In genomic region chr1:54429838-54430237, GRCh38 we compare ENCODE assay signal across 23 cellular contexts. TPM values are rescaled to one million over a fixed set of nuclear protein-coding genes. Genes with fewer than 3 reads are reported as not detected.
DNase-seq lines count a peak whose midpoint lies in the region; ATAC-seq, FAIRE-seq and TF ChIP-seq lines count a peak whose summit lies in the region.
"Had no signal": no experiment of that assay in that cellular context is flagged by ENCODE, and none has a peak within 500 bp of the region (broad histone marks: within the 10 kb centered on the region; RNA-seq: fewer than 3 reads in every experiment).

No MANE protein-coding gene starts in this region.

- peak overlapping the region; percentile 23 for H2AK5ac ChIP-seq in trophoblast cell (ENCODE audit: low read length)

- POLR2A ChIA-PET in K562 (lab: Yijun Ruan, JAX) (interaction anchor here (0.6 to 1.7 kb wide), 7 partner anchors 8 to 218 kb away, joined by 3 to 8 read pairs (median 4); no protein-coding TSS in a partner anchor), A673 (lab: Charles Lee; ENCODE audit: low non-redundant PET) (no interaction called here)

- no peak for TF ChIP-seq POLR2A in K562 (conservative IDR thresholded peaks at IDR 0.05)

- no peak overlapping the region for H4K8ac ChIP-seq in trophoblast cell (ENCODE audit: low read depth, low read length)

- TF ChIP-seq EP300 in K562 (IDR thresholded peaks at IDR 0.05; ENCODE audit: low read length): no peak

- no peak overlapping the region for H3K4ac ChIP-seq in trophoblast cell (ENCODE audit: low read depth, low read length)

- H3K79me2 ChIP-seq in DND-41 (ENCODE audit: insufficient read depth, low read length) (no peaks in the 10 kb centered on the region), K562 (ENCODE audit: control insufficient read depth, insufficient read depth, low read length) (no peaks in the 10 kb centered on the region), trophoblast cell (ENCODE audit: control insufficient read depth, insufficient read depth, low read length, poor library complexity) (no peaks in the 10 kb centered on the region)

- WGBS in K562 (ENCODE audit: insufficient coverage, low coverage, missing lambda C conversion rate): 59% methylated on average over 6 of the region's 6 CpGs
- no CpG with 5 or more reads among the region's 6 CpGs for WGBS in trophoblast cell (ENCODE audit: extremely low coverage, insufficient coverage, insufficient read length)

- no peak overlapping the region for H4K12ac ChIP-seq in trophoblast cell (ENCODE audit: low read depth, low read length)

- H3K9me3 ChIP-seq in DND-41 (ENCODE audit: insufficient read depth, low read length, severe bottlenecking): no peaks in the 10 kb centered on the region
- H3K9me3 ChIP-seq in K562 (replicated peaks; ENCODE audit: control insufficient read depth, insufficient read depth, low read depth, low read length): no peaks in the 10 kb centered on the region
- no peaks in the 10 kb centered on the region for H3K9me3 ChIP-seq in trophoblast cell (ENCODE audit: insufficient read depth, low read depth, low read length)
- H3K9me3 ChIP-seq in upper lobe of right lung: no peaks in the 10 kb centered on the region
- no peaks in the 10 kb centered on the region for H3K9me3 ChIP-seq in A673 (ENCODE audit: low read depth, low read length, poor library complexity, severe bottlenecking)
- H3K9me3 ChIP-seq: BE2C had no signal

- H3K4me2 ChIP-seq in DND-41 (ENCODE audit: insufficient read depth, low read length): no peak overlapping the region
- no peak overlapping the region for H3K4me2 ChIP-seq in K562 (ENCODE audit: insufficient read depth, low read length)
- H3K4me2 ChIP-seq in trophoblast cell (ENCODE audit: low read length): no peak overlapping the region
- H3K4me2 ChIP-seq: GM23338 had no signal

- H2BK5ac ChIP-seq in trophoblast cell (ENCODE audit: low read depth, low read length, poor library complexity): no peak overlapping the region

- no peaks in the 10 kb centered on the region for H3K4me1 ChIP-seq in DND-41 (ENCODE audit: insufficient read depth, low read length)
- H3K4me1 ChIP-seq in K562 (replicated peaks in 1 of 2; ENCODE audit: control insufficient read depth in 2 of 2, insufficient read depth in 2 of 2, low read length in 2 of 2): peaks cover 0 to 6% of the 10 kb centered on the region in 2 experiments; a peak in 3 of 5 replicates
- H3K4me1 ChIP-seq in trophoblast cell (ENCODE audit: control insufficient read depth in 1 of 2, insufficient read depth in 2 of 2, low read length in 2 of 2): peaks cover 6 to 12% of the 10 kb centered on the region in 2 experiments
- no peaks in the 10 kb centered on the region for H3K4me1 ChIP-seq in upper lobe of right lung
- no peaks in the 10 kb centered on the region for H3K4me1 ChIP-seq in A673 (ENCODE audit: insufficient read depth, low read length, poor library complexity, severe bottlenecking)

- in situ Hi-C loops in K562 (cut with MboI): no loop called here

- intact Hi-C loops in K562 (cut with micrococcal nuclease) (loop anchor here (5.0 kb wide), 1 partner anchor 32 kb away; no protein-coding TSS in a partner anchor), upper lobe of right lung (cut with DNase I) (no loop called here), A673 (cut with micrococcal nuclease; ENCODE audit: unreplicated experiment) (no loop called here)

- BruUV-seq in K562 (replicated peaks; lab: Mats Ljungman, UMichigan) (no TSS peak), A673 (replicated peaks; lab: Mats Ljungman, UMichigan) (no TSS peak)

- no peak overlapping the region for H3K14ac ChIP-seq in trophoblast cell (ENCODE audit: low read length)

- no peaks in the 10 kb centered on the region for H3K27me3 ChIP-seq in DND-41 (ENCODE audit: insufficient read depth, low read length, poor library complexity)
- no peaks in the 10 kb centered on the region for H3K27me3 ChIP-seq in K562 (ENCODE audit: control insufficient read depth in 2 of 2, insufficient read depth in 2 of 2, low read length in 2 of 2)
- no peaks in the 10 kb centered on the region for H3K27me3 ChIP-seq in trophoblast cell (ENCODE audit: insufficient read depth, low read length)
- H3K27me3 ChIP-seq in upper lobe of right lung: no peaks in the 10 kb centered on the region
- H3K27me3 ChIP-seq in A673 (replicated peaks; ENCODE audit: insufficient read depth, low read depth, low read length, poor library complexity): no peaks in the 10 kb centered on the region
- H3K27me3 ChIP-seq: BE2C had no signal

- H3K9ac ChIP-seq in DND-41 (ENCODE audit: low read depth, low read length): no peak overlapping the region
- H3K9ac ChIP-seq in K562 (ENCODE audit: insufficient read depth in 1 of 2, low read depth in 2 of 2, low read length in 2 of 2): no peak overlapping the region
- no peak overlapping the region for H3K9ac ChIP-seq in trophoblast cell (ENCODE audit: low read length)

- no peak overlapping the region for H3K4me3 ChIP-seq in DND-41 (ENCODE audit: low read depth in 1 of 2, low read length in 2 of 2)
- H3K4me3 ChIP-seq in K562: no peak overlapping the region
- no peak overlapping the region for H3K4me3 ChIP-seq in trophoblast cell (ENCODE audit: low read depth, low read length)
- H3K4me3 ChIP-seq in upper lobe of right lung: no peak overlapping the region
- H3K4me3 ChIP-seq in A673 (ENCODE audit: low read depth, low read length, poor library complexity, severe bottlenecking): no peak overlapping the region
- H3K4me3 ChIP-seq: GM23338 had no signal

- H3K27ac ChIP-seq in DND-41 (ENCODE audit: low read length): no peak overlapping the region
- no peak overlapping the region for H3K27ac ChIP-seq in K562 (ENCODE audit: extremely low read depth, low read depth, low read length)
- H3K27ac ChIP-seq in trophoblast cell (ENCODE audit: low read depth, low read length): no peak overlapping the region
- no peak overlapping the region for H3K27ac ChIP-seq in upper lobe of right lung
- H3K27ac ChIP-seq in A673 (ENCODE audit: low read depth, low read length, poor library complexity, severe bottlenecking): no peak overlapping the region

- no peaks in the 10 kb centered on the region for H3K79me1 ChIP-seq in trophoblast cell (ENCODE audit: low read length)

- no peak for DNase-seq in DND-41
- no peak for DNase-seq in K562 (ENCODE audit: extremely low read depth in 1 of 4, low spot score in 3 of 4)
- DNase-seq in trophoblast cell: no peak
- peak; percentile 38 for DNase-seq in upper lobe of right lung
- no peak for DNase-seq in A673 (ENCODE audit: low spot score)
- DNase-seq in SHP77 treated with DMSO at 0.1 percent for 48 hours (lab: John Stamatoyannopoulos, UW): no peak
- DNase-seq: 8988T; BE2C; C1 segment of cervical spinal cord; CD4-positive, CD25-positive, alpha-beta regulatory T cell; CD8-positive, alpha-beta memory T cell; COR-L47; DMS 273 treated with DMSO at 0.1 percent for 48 hours; DMS53; HCEC 1CT; IMR-90 had no signal

- H3K18ac ChIP-seq in trophoblast cell (ENCODE audit: low read length): no peak overlapping the region

- no peak for FAIRE-seq in K562 (lab: Jason Lieb, UNC)
- FAIRE-seq: G401.6, GM12891, GM19239, H54, HTR-8/SVneo had no signal

- peak overlapping the region; percentile 39; the same call in 1 of the 2 replicates for H2AFZ ChIP-seq in DND-41 (ENCODE audit: low read depth, low read length)
- no peak overlapping the region for H2AFZ ChIP-seq in K562 (ENCODE audit: low read depth, low read length)
- H2AFZ ChIP-seq in trophoblast cell (ENCODE audit: insufficient read depth, low read length, poor library complexity): no peak overlapping the region

- CTCF ChIA-PET in K562 (lab: Yijun Ruan, JAX; ENCODE audit: low intra/inter-chr PET ratio) (interaction anchor here (0.7 kb wide), 1 partner anchor 38 kb away, joined by 5 read pairs; no protein-coding TSS in a partner anchor), A673 (lab: Charles Lee) (no interaction called here)

- no peaks in the 10 kb centered on the region for H3K36me3 ChIP-seq in DND-41 (ENCODE audit: insufficient read depth, low read length)
- no peaks in the 10 kb centered on the region for H3K36me3 ChIP-seq in K562 (ENCODE audit: control insufficient read depth, insufficient read depth, low read length)
- H3K36me3 ChIP-seq in trophoblast cell (ENCODE audit: control insufficient read depth in 1 of 2, insufficient read depth in 2 of 2, low read length in 2 of 2): no peaks in the 10 kb centered on the region
- H3K36me3 ChIP-seq in upper lobe of right lung: no peaks in the 10 kb centered on the region
- H3K36me3 ChIP-seq in A673 (ENCODE audit: insufficient read depth, low read length, poor library complexity, severe bottlenecking): no peaks in the 10 kb centered on the region
- H3K36me3 ChIP-seq: BE2C had no signal

- no peak for ATAC-seq in DND-41 (ENCODE audit: insufficient read depth, low read depth)
- no peak for ATAC-seq in K562
- ATAC-seq in upper lobe of right lung: no peak
- ATAC-seq in GM21381 (IDR thresholded peaks at IDR 0.05; ENCODE audit: unreplicated experiment): no peak
- ATAC-seq: GM23338 had no signal

- no peaks in the 10 kb centered on the region for H3K9me1 ChIP-seq in K562 (ENCODE audit: control insufficient read depth, insufficient read depth, low read length)

- H4K20me1 ChIP-seq in DND-41 (ENCODE audit: insufficient read depth, low read length) (no peaks in the 10 kb centered on the region), K562 (replicated peaks; ENCODE audit: control insufficient read depth, insufficient read depth, low read length) (no peaks in the 10 kb centered on the region)

- no peak overlapping the region for H3K23ac ChIP-seq in trophoblast cell (ENCODE audit: low read length)

- peak overlapping the region; percentile 7 for H2BK12ac ChIP-seq in trophoblast cell (ENCODE audit: low read length)

- H4K91ac ChIP-seq in trophoblast cell (ENCODE audit: low read depth, low read length): no peak overlapping the region

- no peak overlapping the region for H2BK120ac ChIP-seq in trophoblast cell (ENCODE audit: insufficient read depth, low read length, poor library complexity)

- no peak for TF ChIP-seq RAD21 in K562 (CRISPR knock-in tag; conservative IDR thresholded peaks at IDR 0.05 in 1 of 2, IDR thresholded peaks at IDR 0.05 in 1 of 2)

- no peak for TF ChIP-seq CTCF in DND-41 (IDR thresholded peaks at IDR 0.05; ENCODE audit: borderline replicate concordance, extremely low read depth, low read length, poor library complexity, severe bottlenecking)
- TF ChIP-seq CTCF in K562 (IDR thresholded peaks at IDR 0.05 in 2 of 3, conservative IDR thresholded peaks at IDR 0.05 in 1 of 3; ENCODE audit: insufficient read depth in 2 of 3, low read depth in 1 of 3, low read length in 3 of 3): no peak
- no peak for TF ChIP-seq CTCF in upper lobe of right lung (IDR thresholded peaks at IDR 0.05)
- no peak for TF ChIP-seq CTCF in A673 (conservative IDR thresholded peaks at IDR 0.05; ENCODE audit: low read depth, low read length)

RNA-seq across cellular contexts. Expression of gene SSBP3, which starts 23.6 kb away (rescaled TPM):
- total RNA-seq in K562 (2011; cell fraction: chromatin; rRNA removed; ENCODE audit: low replicate concordance): 55.7 and 82.4 TPM in 2 replicates
- 34.6 and 49.5 TPM in 2 replicates for total RNA-seq in K562 (2011; cell fraction: nucleolus; rRNA removed)
- total RNA-seq in K562 (2011; cell fraction: nucleoplasm; rRNA removed): 48.8 and 81.9 TPM in 2 replicates
- 23.8 and 36.9 TPM in 2 replicates for total RNA-seq in K562 (2014; rRNA removed)
- total RNA-seq in K562 (2014; rRNA removed; fragmentation: Illumina TruSeq; extraction: Trizol): 33.8 and 44.0 TPM in 2 replicates
- total RNA-seq in K562 (2015; rRNA removed; fragmentation: Illumina TruSeq; extraction: Trizol): 39.8 and 45.1 TPM in 2 replicates
- 102 and 106 TPM in 2 replicates for total RNA-seq in K562 (2021)
- polyA plus RNA-seq in K562 (2011; rRNA removed): 17.6 and 43.9 TPM in 2 replicates
- polyA plus RNA-seq in K562 (2011; cell fraction: cytosol; rRNA removed): 18.4 and 40.7 TPM in 2 replicates
- 39.0 and 40.4 TPM in 2 replicates for polyA plus RNA-seq in K562 (2011; cell fraction: nucleus; rRNA removed)
- 79.9 and 107 TPM in 2 replicates for polyA plus RNA-seq in K562 (2012)
- polyA plus RNA-seq in K562 (2014; fragmentation: Illumina TruSeq; extraction: Trizol): 107 and 108 TPM in 2 replicates
- 1 to 10 TPM; 8.7 TPM for polyA plus RNA-seq in K562 (2014; fragmentation: Nextera tagmentation; extraction: Ambion mirVana)
- 51.4 and 68.8 TPM in 2 replicates for polyA plus RNA-seq in K562 (2014; rRNA removed)
- polyA minus RNA-seq in K562 (2011; rRNA and poly(A)+ RNA removed): 13.2 and 17.4 TPM in 2 replicates
- polyA minus RNA-seq in K562 (2011; cell fraction: cytosol; rRNA and poly(A)+ RNA removed): 21.6 and 33.8 TPM in 2 replicates
- 9.7 and 14.1 TPM in 2 replicates for polyA minus RNA-seq in K562 (2011; cell fraction: nucleus; rRNA and poly(A)+ RNA removed)
- polyA plus RNA-seq in trophoblast cell (2013): 137 and 143 TPM in 2 replicates
- total RNA-seq in upper lobe of right lung: 40.4 TPM
- total RNA-seq in A673 (2021): 43.0 and 55.1 TPM in 2 replicates
